In the genomic region with DNA sequence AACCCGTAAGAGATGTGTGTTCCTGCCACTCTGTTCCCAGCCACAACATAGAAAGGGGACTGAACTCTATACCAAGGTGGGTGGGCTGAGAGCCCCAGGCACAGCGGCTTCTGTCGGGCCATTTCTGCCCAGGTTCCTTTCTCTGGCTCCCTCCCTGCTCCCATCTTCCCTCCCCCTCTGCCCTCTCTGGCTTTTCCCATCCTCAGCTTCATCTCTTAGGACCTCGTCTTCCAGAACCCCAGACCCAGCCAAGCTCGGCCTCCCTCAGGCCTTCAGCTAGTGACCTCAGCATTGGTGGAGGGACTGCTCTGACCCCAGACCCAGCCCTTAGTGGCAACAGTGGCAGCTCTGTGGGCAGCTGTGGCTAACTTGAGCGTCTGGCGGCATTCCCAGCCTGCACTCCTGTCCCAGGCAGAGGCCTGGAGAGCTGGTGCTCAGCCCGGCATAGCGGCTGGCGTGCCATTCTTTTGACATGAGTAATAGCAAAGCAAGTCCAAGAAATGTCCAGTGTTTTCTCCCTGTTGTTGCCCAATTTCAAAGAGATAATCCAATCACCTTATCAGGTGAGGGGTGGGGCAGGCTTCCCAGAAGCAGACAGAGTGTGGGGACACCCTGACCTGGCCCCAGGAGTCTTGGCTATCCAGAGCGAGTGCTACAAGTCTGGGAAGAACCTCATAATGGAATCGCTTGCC, we compare ENCODE assay signal across 1 cellular context.
TF ChIP-seq lines count a peak whose summit lies in the region.

No MANE protein-coding gene starts in this region.

TF ChIP-seq in SK-N-SH, 30 proteins besides CTCF, POLR2A, EP300 and RAD21 (continued from another document):
- peak; percentile 93 for TF ChIP-seq NFIC (IDR thresholded peaks at IDR 0.05; ENCODE audit: borderline replicate concordance)
- peak; percentile 82; the same call in 1 of the 2 replicates for TF ChIP-seq RXRA (IDR thresholded peaks at IDR 0.05; ENCODE audit: borderline replicate concordance, low read depth)
- TF ChIP-seq, protein P1, sequence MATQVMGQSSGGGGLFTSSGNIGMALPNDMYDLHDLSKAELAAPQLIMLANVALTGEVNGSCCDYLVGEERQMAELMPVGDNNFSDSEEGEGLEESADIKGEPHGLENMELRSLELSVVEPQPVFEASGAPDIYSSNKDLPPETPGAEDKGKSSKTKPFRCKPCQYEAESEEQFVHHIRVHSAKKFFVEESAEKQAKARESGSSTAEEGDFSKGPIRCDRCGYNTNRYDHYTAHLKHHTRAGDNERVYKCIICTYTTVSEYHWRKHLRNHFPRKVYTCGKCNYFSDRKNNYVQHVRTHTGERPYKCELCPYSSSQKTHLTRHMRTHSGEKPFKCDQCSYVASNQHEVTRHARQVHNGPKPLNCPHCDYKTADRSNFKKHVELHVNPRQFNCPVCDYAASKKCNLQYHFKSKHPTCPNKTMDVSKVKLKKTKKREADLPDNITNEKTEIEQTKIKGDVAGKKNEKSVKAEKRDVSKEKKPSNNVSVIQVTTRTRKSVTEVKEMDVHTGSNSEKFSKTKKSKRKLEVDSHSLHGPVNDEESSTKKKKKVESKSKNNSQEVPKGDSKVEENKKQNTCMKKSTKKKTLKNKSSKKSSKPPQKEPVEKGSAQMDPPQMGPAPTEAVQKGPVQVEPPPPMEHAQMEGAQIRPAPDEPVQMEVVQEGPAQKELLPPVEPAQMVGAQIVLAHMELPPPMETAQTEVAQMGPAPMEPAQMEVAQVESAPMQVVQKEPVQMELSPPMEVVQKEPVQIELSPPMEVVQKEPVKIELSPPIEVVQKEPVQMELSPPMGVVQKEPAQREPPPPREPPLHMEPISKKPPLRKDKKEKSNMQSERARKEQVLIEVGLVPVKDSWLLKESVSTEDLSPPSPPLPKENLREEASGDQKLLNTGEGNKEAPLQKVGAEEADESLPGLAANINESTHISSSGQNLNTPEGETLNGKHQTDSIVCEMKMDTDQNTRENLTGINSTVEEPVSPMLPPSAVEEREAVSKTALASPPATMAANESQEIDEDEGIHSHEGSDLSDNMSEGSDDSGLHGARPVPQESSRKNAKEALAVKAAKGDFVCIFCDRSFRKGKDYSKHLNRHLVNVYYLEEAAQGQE (IDR thresholded peaks at IDR 0.05; ENCODE audit: low read depth, low read length), result peak; percentile 40; the same call in 1 of the 2 replicates
- peak; percentile 83; the same call in 1 of the 2 replicates for TF ChIP-seq SIN3A (IDR thresholded peaks at IDR 0.05; ENCODE audit: borderline replicate concordance, low read depth, low read length)
- TF ChIP-seq EZH2phosphoT487 (IDR thresholded peaks at IDR 0.05; ENCODE audit: borderline replicate concordance, low read depth), result no peak
- no peak for TF ChIP-seq CHD2 (IDR thresholded peaks at IDR 0.05; ENCODE audit: low read length, partially characterized antibody)
- TF ChIP-seq, protein P2, sequence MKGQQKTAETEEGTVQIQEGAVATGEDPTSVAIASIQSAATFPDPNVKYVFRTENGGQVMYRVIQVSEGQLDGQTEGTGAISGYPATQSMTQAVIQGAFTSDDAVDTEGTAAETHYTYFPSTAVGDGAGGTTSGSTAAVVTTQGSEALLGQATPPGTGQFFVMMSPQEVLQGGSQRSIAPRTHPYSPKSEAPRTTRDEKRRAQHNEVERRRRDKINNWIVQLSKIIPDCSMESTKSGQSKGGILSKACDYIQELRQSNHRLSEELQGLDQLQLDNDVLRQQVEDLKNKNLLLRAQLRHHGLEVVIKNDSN (IDR thresholded peaks at IDR 0.05; ENCODE audit: borderline replicate concordance, low read depth), result peak; percentile 44; the same call in 1 of the 2 replicates
- TF ChIP-seq FOSL2 (IDR thresholded peaks at IDR 0.05; ENCODE audit: borderline replicate concordance, low read depth), result peak; percentile 76
- TF ChIP-seq JUND (IDR thresholded peaks at IDR 0.05), result peak; percentile 91
- peak; percentile 29; the same call in 1 of the 2 replicates for TF ChIP-seq POLR2AphosphoS5 (IDR thresholded peaks at IDR 0.05; ENCODE audit: low read depth, low read length)
- TF ChIP-seq MEF2A (IDR thresholded peaks at IDR 0.05; ENCODE audit: borderline replicate concordance, low read depth), result no peak
- no peak; the same call in 1 of the 2 replicates for TF ChIP-seq TAF1 (IDR thresholded peaks at IDR 0.05; ENCODE audit: borderline replicate concordance, low read depth, low read length)
